17 cellular contexts compared by ENCODE assay signal in genomic region chr2:24362253-24362652, GRCh38. TPM values are rescaled to one million over a fixed set of nuclear protein-coding genes. Genes with fewer than 3 reads are reported as not detected.
DNase-seq lines count a peak whose midpoint lies in the region; ATAC-seq and TF ChIP-seq lines count a peak whose summit lies in the region.
"Had no signal": no experiment of that assay in that cellular context is flagged by ENCODE, and none has a peak within 500 bp of the region (broad histone marks: within the 10 kb centered on the region; RNA-seq: fewer than 3 reads in every experiment).

No MANE protein-coding gene starts in this region.

- no peak overlapping the region for H3K27ac Mint-ChIP-seq in GM23338
- peak overlapping the region in 8 of 10 donors; percentile 22 to 83 (median 62) for H3K27ac Mint-ChIP-seq in naive thymus-derived CD8-positive, alpha-beta T cell
- H3K27ac Mint-ChIP-seq: activated CD4-positive, alpha-beta T cell treated with anti-CD3 and anti-CD28 coated beads, Interleukin-2, amount 10 ng/mL, durations not matched to agents 24 days and 14 days had no signal

- TF ChIP-seq CTCF in C4-2B (conservative IDR thresholded peaks at IDR 0.05) (no peak), GM23338 (conservative IDR thresholded peaks at IDR 0.05; ENCODE audit: low read depth in 2 of 2) (no peak), epithelial cell of esophagus (IDR thresholded peaks at IDR 0.05; ENCODE audit: insufficient read depth, low read depth, low read length, missing control alignments) (no peak), gastroesophageal sphincter (IDR thresholded peaks at IDR 0.05) (no peak)

- H3K4me3 ChIP-seq in GM23338 (no peak overlapping the region), epithelial cell of esophagus (ENCODE audit: low read length) (no peak overlapping the region), gastroesophageal sphincter (no peak overlapping the region)
- H3K4me3 ChIP-seq: heart right ventricle, tibial artery had no signal

- no peaks in the 10 kb centered on the region for H3K79me2 ChIP-seq in GM23338 (replicated peaks; ENCODE audit: insufficient read depth)

- H3K36me3 ChIP-seq in GM23338 (ENCODE audit: insufficient read depth) (no peaks in the 10 kb centered on the region), gastroesophageal sphincter (no peaks in the 10 kb centered on the region)
- H3K36me3 ChIP-seq: heart right ventricle, tibial artery had no signal

- POLR2A ChIA-PET in naive thymus-derived CD8-positive, alpha-beta T cell (lab: Charles Lee): no interaction called here

- peaks cover 10% of the 10 kb centered on the region for H3K4me1 Mint-ChIP-seq in GM23338
- H3K4me1 Mint-ChIP-seq in naive thymus-derived CD8-positive, alpha-beta T cell: peaks cover 13 to 33% (median 20%) of the 10 kb centered on the region in 4 donors

- H2AFZ ChIP-seq in GM23338: peak overlapping the region; percentile 47; the same call in 1 of the 2 replicates

- no peaks in the 10 kb centered on the region for H4K20me1 ChIP-seq in GM23338 (replicated peaks; ENCODE audit: insufficient read depth)

- no peak for TF ChIP-seq EP300 in gastroesophageal sphincter (IDR thresholded peaks at IDR 0.05)

- H3K9me2 ChIP-seq in GM23338 (ENCODE audit: insufficient read depth): no peaks in the 10 kb centered on the region

- DNase-seq in GM23338 (ENCODE audit: low spot score) (no peak), epithelial cell of esophagus (ENCODE audit: low read depth) (peak; percentile 73), hepatic stellate cell (ENCODE audit: low spot score) (no peak)
- no peak for DNase-seq in naive thymus-derived CD8-positive, alpha-beta T cell
- DNase-seq in NK-92 treated with Interleukin-12 subunit alpha and Interleukin-12 subunit beta, amount 100 ng/mL, for 24 hours (lab: John Stamatoyannopoulos, UW): no peak
- DNase-seq: activated CD4-positive, alpha-beta T cell treated with anti-CD3 and anti-CD28 coated beads, Interleukin-2, amount 10 ng/mL, durations not matched to agents 24 days and 14 days; activated gamma-delta T cell; central memory CD4-positive, alpha-beta T cell; heart right ventricle; Kasumi-1; NCI-H1092 treated with DMSO at 0.1 percent for 48 hours; NCI-H2107; NCI-H510A treated with DMSO at 0.1 percent for 48 hours; tibial artery had no signal

- H3K4me2 ChIP-seq in GM23338: no peak overlapping the region

- H3K27me3 Mint-ChIP-seq in GM23338 (ENCODE audit: insufficient read depth, low read depth, poor library complexity): peaks cover 14% of the 10 kb centered on the region
- H3K27me3 Mint-ChIP-seq in naive thymus-derived CD8-positive, alpha-beta T cell: no peaks in the 10 kb centered on the region
- H3K27me3 Mint-ChIP-seq: activated CD4-positive, alpha-beta T cell treated with anti-CD3 and anti-CD28 coated beads, Interleukin-2, amount 10 ng/mL, durations not matched to agents 24 days and 14 days had no signal

- no peaks in the 10 kb centered on the region for H3K36me3 Mint-ChIP-seq in GM23338 (ENCODE audit: low read depth)
- peaks cover 0 to under 1% (median under 1%) of the 10 kb centered on the region in 3 donors for H3K36me3 Mint-ChIP-seq in naive thymus-derived CD8-positive, alpha-beta T cell

- ATAC-seq in GM23338: no peak
- no peak for ATAC-seq in naive thymus-derived CD8-positive, alpha-beta T cell
- ATAC-seq in GM19351 (IDR thresholded peaks at IDR 0.05; ENCODE audit: unreplicated experiment): no peak
- ATAC-seq in gastroesophageal sphincter: no peak
- ATAC-seq: heart right ventricle had no signal

- H3F3A ChIP-seq in GM23338 (replicated peaks; ENCODE audit: low read depth): 0 out of 2 replicates have a peak, but pooled peaks cover 4% of the 10 kb centered on the region

- TF ChIP-seq POLR2A in gastroesophageal sphincter (IDR thresholded peaks at IDR 0.05): no peak

- no peaks in the 10 kb centered on the region for H3K9me3 ChIP-seq in gastroesophageal sphincter
- H3K9me3 ChIP-seq: heart right ventricle, tibial artery had no signal

- peaks cover 14% of the 10 kb centered on the region for H3K4me1 ChIP-seq in GM23338 (ENCODE audit: insufficient read depth)
- H3K4me1 ChIP-seq in gastroesophageal sphincter: peaks cover 0 to 50% (median 11%) of the 10 kb centered on the region in 3 donors

- WGBS in gastroesophageal sphincter (ENCODE audit: low coverage in 1 of 2), 2 donors: 33 to 82% methylated on average over 1 to 4 of the region's 4 CpGs

- peak overlapping the region; percentile 64 for H3K27ac ChIP-seq in C4-2B
- H3K27ac ChIP-seq in GM23338 (ENCODE audit: low read depth): no peak overlapping the region
- no peak overlapping the region for H3K27ac ChIP-seq in gastroesophageal sphincter
- H3K27ac ChIP-seq: heart right ventricle, tibial artery had no signal

- no peaks in the 10 kb centered on the region for H3K9me3 Mint-ChIP-seq in GM23338
- no peaks in the 10 kb centered on the region for H3K9me3 Mint-ChIP-seq in naive thymus-derived CD8-positive, alpha-beta T cell
- H3K9me3 Mint-ChIP-seq: activated CD4-positive, alpha-beta T cell treated with anti-CD3 and anti-CD28 coated beads, Interleukin-2, amount 10 ng/mL, durations not matched to agents 24 days and 14 days had no signal

- H3K27me3 ChIP-seq in GM23338 (ENCODE audit: insufficient read depth) (peaks cover 13% of the 10 kb centered on the region), gastroesophageal sphincter (no peaks in the 10 kb centered on the region)
- H3K27me3 ChIP-seq: heart right ventricle, tibial artery had no signal

- H3K4me3 Mint-ChIP-seq in GM23338: no peak overlapping the region
- H3K4me3 Mint-ChIP-seq in naive thymus-derived CD8-positive, alpha-beta T cell: peak overlapping the region in 8 of 10 donors; percentile 1 to 80 (median 28)
- H3K4me3 Mint-ChIP-seq: activated CD4-positive, alpha-beta T cell treated with anti-CD3 and anti-CD28 coated beads, Interleukin-2, amount 10 ng/mL, durations not matched to agents 24 days and 14 days had no signal

TF ChIP-seq in GM23338, 12 proteins besides CTCF, POLR2A, EP300 and RAD21 (continues in another document):
- TF ChIP-seq ZNF462 (CRISPR knock-in tag; IDR thresholded peaks at IDR 0.05) (no peak), JUNB (IDR thresholded peaks at IDR 0.05; ENCODE audit: unreplicated experiment) (no peak)

RNA-seq across cellular contexts. Expression of gene ITSN2, which starts 1.9 kb away (rescaled TPM):
- 14.0 and 17.1 TPM in 2 replicates for total RNA-seq in GM23338 (2014; rRNA removed; shearing (Covaris generic))
- polyA plus RNA-seq in GM23338 (2016; fragmentation: Nextera tagmentation; extraction: Ambion mirVana): 15.5 and 17.8 TPM in 2 replicates
- total RNA-seq in naive thymus-derived CD8-positive, alpha-beta T cell: 100 to 1,000 TPM; 141 to 156 TPM
- 10 to 100 TPM; 45.9 to 57.8 (median 47.1) TPM for polyA plus RNA-seq in naive thymus-derived CD8-positive, alpha-beta T cell
- 10 to 100 TPM; 57.9 to 79.7 (median 63.4) TPM for total RNA-seq in gastroesophageal sphincter
